In the genomic region with DNA sequence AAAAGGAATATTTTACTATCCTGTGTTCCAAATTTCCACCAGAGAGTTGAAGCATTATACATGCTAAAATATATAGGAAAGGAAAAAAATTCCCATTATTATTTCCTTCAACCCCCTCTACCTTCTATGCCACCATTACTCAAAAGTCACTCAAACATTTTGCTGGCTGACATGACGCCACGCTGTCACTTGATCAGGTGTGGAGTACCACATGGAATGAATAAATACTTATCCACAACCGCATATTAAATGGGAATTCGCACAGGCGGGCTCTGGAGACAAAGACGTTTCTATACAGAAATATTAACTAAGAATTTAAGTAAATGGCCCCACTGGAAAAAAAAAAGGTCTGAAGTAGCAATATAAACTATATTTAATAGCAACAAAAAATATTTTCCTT, we compare ENCODE assay signal across 19 cellular contexts.
"Had no signal": no experiment of that assay in that cellular context is flagged by ENCODE, and none has a peak within 500 bp of the region (broad histone marks: within the 10 kb centered on the region; RNA-seq: fewer than 3 reads in every experiment).

No MANE protein-coding gene starts in this region.

- H3K9me3 Mint-ChIP-seq: activated CD4-positive, alpha-beta T cell treated with anti-CD3 and anti-CD28 coated beads, Interleukin-2, amount 10 ng/mL, durations not matched to agents 7 days and 5 days; endodermal cell; naive B cell; stimulated activated naive B cell treated with anti-CD40 and anti-IgM and Interleukin-4, amounts not matched to agents 10 μg/mL and 1 μg/mL and 100 μg/mL, for 72 hours; type B pancreatic cell had no signal

- H3K27ac Mint-ChIP-seq: activated CD4-positive, alpha-beta T cell treated with anti-CD3 and anti-CD28 coated beads, Interleukin-2, amount 10 ng/mL, durations not matched to agents 7 days and 5 days; endodermal cell had no signal

- DNase-seq: activated CD4-positive, alpha-beta T cell treated with anti-CD3 and anti-CD28 coated beads, Interleukin-2, amount 10 ng/mL, durations not matched to agents 7 days and 5 days; activated CD4-positive, CD25-positive, alpha-beta regulatory T cell; activated T-cell treated with anti-CD3 and anti-CD28 coated beads, Interleukin-2, amount 50 U/mL, for 1 hour; amniotic stem cell; cerebellar nuclear complex; dermis blood vessel endothelial cell; endodermal cell; erythroblast; hippocampal formation; midbrain; naive B cell; stimulated activated CD4-positive, alpha-beta T cell treated with anti-CD3 and anti-CD28 coated beads, Interleukin-2, amount 100 ng/mL, for 24 hours; stimulated activated naive B cell treated with anti-CD40 and anti-IgM and Interleukin-4, amounts not matched to agents 10 μg/mL and 1 μg/mL and 100 μg/mL, for 72 hours; substantia nigra; T-helper 2 cell had no signal

- H3K27me3 Mint-ChIP-seq: activated CD4-positive, alpha-beta T cell treated with anti-CD3 and anti-CD28 coated beads, Interleukin-2, amount 10 ng/mL, durations not matched to agents 7 days and 5 days; brain; naive B cell; stimulated activated naive B cell treated with anti-CD40 and anti-IgM and Interleukin-4, amounts not matched to agents 10 μg/mL and 1 μg/mL and 100 μg/mL, for 72 hours; type B pancreatic cell had no signal

- H3K4me3 ChIP-seq: lung, right atrium auricular region had no signal

- H3K4me3 Mint-ChIP-seq: activated CD4-positive, alpha-beta T cell treated with anti-CD3 and anti-CD28 coated beads, Interleukin-2, amount 10 ng/mL, durations not matched to agents 7 days and 5 days; endodermal cell had no signal

- H3K27me3 ChIP-seq: right atrium auricular region had no signal

- H3K9me3 ChIP-seq: right atrium auricular region had no signal

- H3K27ac ChIP-seq: right atrium auricular region had no signal

- H3K36me3 Mint-ChIP-seq: naive B cell had no signal

- H3K36me3 ChIP-seq: right atrium auricular region had no signal
